ENCODE assay signal across 6 cellular contexts in genomic region chr2:138249207-138249606, GRCh38.
"Had no signal": no experiment of that assay in that cellular context is flagged by ENCODE, and none has a peak within 500 bp of the region (broad histone marks: within the 10 kb centered on the region; RNA-seq: fewer than 3 reads in every experiment).

No MANE protein-coding gene starts in this region.

- H3K4me2 ChIP-seq: GM23338 had no signal

- H3K4me3 ChIP-seq: GM23338, K562 had no signal

- DNase-seq: H9, HCEC 1CT, IMR-90 had no signal

- H3K27ac ChIP-seq: HL-60 had no signal

- H2AFZ ChIP-seq: GM23338 had no signal

- ATAC-seq: GM23338, K562 had no signal
